In the genomic region with DNA sequence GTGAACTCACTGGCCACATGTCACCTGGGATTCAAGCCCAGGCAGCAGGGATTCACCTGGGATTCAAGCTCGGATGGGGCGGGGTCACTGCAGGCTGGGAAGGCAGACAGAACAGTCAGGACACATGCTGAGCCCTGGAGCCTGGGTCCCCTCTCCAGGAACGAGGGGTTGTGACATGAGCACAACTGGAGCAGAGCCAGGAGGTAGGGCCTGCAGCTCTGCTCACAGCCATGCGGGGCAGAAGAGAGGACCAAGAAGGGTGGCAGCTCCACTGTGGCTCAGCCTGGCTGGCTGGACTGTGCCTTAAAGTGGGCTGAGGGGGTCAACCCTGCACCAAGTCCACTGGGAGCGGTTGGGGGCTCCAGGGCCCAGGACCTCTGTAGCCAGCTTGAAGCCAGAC, we compare ENCODE assay signal across 10 cellular contexts.
DNase-seq lines count a peak whose midpoint lies in the region; ATAC-seq and TF ChIP-seq lines count a peak whose summit lies in the region.
"Had no signal": no experiment of that assay in that cellular context is flagged by ENCODE, and none has a peak within 500 bp of the region (broad histone marks: within the 10 kb centered on the region; RNA-seq: fewer than 3 reads in every experiment).

No MANE protein-coding gene starts in this region.

- H3K27me3 ChIP-seq in BJ (ENCODE audit: control insufficient read depth, insufficient read depth, low read length) (0 out of 2 replicates have a peak, but pooled peaks cover 1% of the 10 kb centered on the region), OCI-LY1 (ENCODE audit: insufficient read depth, low read length) (no peaks in the 10 kb centered on the region), trophoblast cell (ENCODE audit: insufficient read depth, low read length) (no peaks in the 10 kb centered on the region)

- H2BK5ac ChIP-seq in trophoblast cell (ENCODE audit: low read depth, low read length, poor library complexity), result no peak overlapping the region

- no peaks in the 10 kb centered on the region for H3K9me2 ChIP-seq in OCI-LY1 (ENCODE audit: low read depth, low read length)

- H4K12ac ChIP-seq in trophoblast cell (ENCODE audit: low read depth, low read length), result no peak overlapping the region

- no peak overlapping the region for H2AFZ ChIP-seq in OCI-LY1 (ENCODE audit: low read length)
- no peak overlapping the region for H2AFZ ChIP-seq in trophoblast cell (ENCODE audit: insufficient read depth, low read length, poor library complexity)

- POLR2A ChIA-PET in BJ (lab: Charles Lee), result no interaction called here

- ATAC-seq in HG03460 (IDR thresholded peaks at IDR 0.05; ENCODE audit: unreplicated experiment), result no peak

- no peak overlapping the region for H3K14ac ChIP-seq in trophoblast cell (ENCODE audit: low read length)

- H3K23ac ChIP-seq in trophoblast cell (ENCODE audit: low read length), result no peak overlapping the region

- no peak overlapping the region for H3K18ac ChIP-seq in trophoblast cell (ENCODE audit: low read length)

- no peak overlapping the region for H3K4ac ChIP-seq in trophoblast cell (ENCODE audit: low read depth, low read length)

- no peak for DNase-seq in BJ (ENCODE audit: low read depth)
- DNase-seq in GM12864 (ENCODE audit: low read depth), result no peak
- DNase-seq in fibroblast of the aortic adventitia (ENCODE audit: low read depth), result no peak
- no peak for DNase-seq in SW480 (ENCODE audit: low spot score)
- no peak for DNase-seq in T-helper 1 cell
- no peak for DNase-seq in trophoblast cell
- DNase-seq: NCI-H1930, T-helper 9 cell had no signal

- H4K91ac ChIP-seq in trophoblast cell (ENCODE audit: low read depth, low read length), result no peak overlapping the region

- H3K79me2 ChIP-seq in OCI-LY1 (ENCODE audit: insufficient read depth, low read length), result no peaks in the 10 kb centered on the region
- H3K79me2 ChIP-seq in trophoblast cell (ENCODE audit: control insufficient read depth, insufficient read depth, low read length, poor library complexity), result no peaks in the 10 kb centered on the region

- H3K27ac ChIP-seq in OCI-LY1 (ENCODE audit: low read depth, low read length, poor library complexity, severe bottlenecking) (peak overlapping the region; percentile 9), trophoblast cell (ENCODE audit: low read depth, low read length) (no peak overlapping the region)

- no peak overlapping the region for H3K4me3 ChIP-seq in BJ (ENCODE audit: low read depth, low read length)
- no peak overlapping the region for H3K4me3 ChIP-seq in GM12864 (ENCODE audit: low read depth, low read length)
- no peak overlapping the region for H3K4me3 ChIP-seq in OCI-LY1 (ENCODE audit: low read depth, low read length, poor library complexity, severe bottlenecking)
- no peak overlapping the region for H3K4me3 ChIP-seq in fibroblast of the aortic adventitia (ENCODE audit: low read depth, low read length)
- H3K4me3 ChIP-seq in trophoblast cell (ENCODE audit: low read depth, low read length), result no peak overlapping the region

- H2BK12ac ChIP-seq in trophoblast cell (ENCODE audit: low read length), result no peak overlapping the region

- TF ChIP-seq CTCF in BJ (IDR thresholded peaks at IDR 0.05; ENCODE audit: insufficient read depth, low read depth, low read length) (0 out of 2 replicates have a peak, but pooled peaks have one; percentile 13), GM12864 (IDR thresholded peaks at IDR 0.05; ENCODE audit: low read depth, low read length, missing control alignments) (peak; percentile 59), OCI-LY1 (IDR thresholded peaks at IDR 0.05; ENCODE audit: low read length) (peak; percentile 41; the same call in 1 of the 2 replicates), fibroblast of the aortic adventitia (IDR thresholded peaks at IDR 0.05; ENCODE audit: insufficient read depth, low read length) (peak; percentile 12)

- no peak overlapping the region for H2AK5ac ChIP-seq in trophoblast cell (ENCODE audit: low read length)

- H3K79me1 ChIP-seq in trophoblast cell (ENCODE audit: low read length), result no peaks in the 10 kb centered on the region

- H3K9ac ChIP-seq in OCI-LY1 (ENCODE audit: low read length), result no peak overlapping the region
- no peak overlapping the region for H3K9ac ChIP-seq in trophoblast cell (ENCODE audit: low read length)

- no CpG with 5 or more reads among the region's 5 CpGs for WGBS in trophoblast cell (ENCODE audit: extremely low coverage, insufficient coverage, insufficient read length)

- H3K4me1 ChIP-seq in OCI-LY1 (ENCODE audit: insufficient read depth, low read length, severe bottlenecking), result peaks cover 38% of the 10 kb centered on the region
- H3K4me1 ChIP-seq in trophoblast cell (ENCODE audit: control insufficient read depth in 1 of 2, insufficient read depth in 2 of 2, low read length in 2 of 2), result peaks cover 5 to 7% of the 10 kb centered on the region in 2 experiments

- H3K36me3 ChIP-seq in BJ (ENCODE audit: control insufficient read depth, insufficient read depth, low read length), result no peaks in the 10 kb centered on the region
- no peaks in the 10 kb centered on the region for H3K36me3 ChIP-seq in OCI-LY1 (ENCODE audit: insufficient read depth, low read length)
- peaks cover 2 to 4% of the 10 kb centered on the region in 2 experiments for H3K36me3 ChIP-seq in trophoblast cell (ENCODE audit: control insufficient read depth in 1 of 2, insufficient read depth in 2 of 2, low read length in 2 of 2)

- H2BK120ac ChIP-seq in trophoblast cell (ENCODE audit: insufficient read depth, low read length, poor library complexity), result no peak overlapping the region

- H3K4me2 ChIP-seq in OCI-LY1 (ENCODE audit: low read length) (no peak overlapping the region), trophoblast cell (ENCODE audit: low read length) (no peak overlapping the region)

- no peaks in the 10 kb centered on the region for H3K9me3 ChIP-seq in OCI-LY1 (ENCODE audit: low read length)
- H3K9me3 ChIP-seq in trophoblast cell (ENCODE audit: insufficient read depth, low read depth, low read length), result peaks cover 2% of the 10 kb centered on the region

- no peaks in the 10 kb centered on the region for H4K20me1 ChIP-seq in OCI-LY1 (ENCODE audit: insufficient read depth, low read length)

- CTCF ChIA-PET in BJ (lab: Yijun Ruan, JAX), result interaction anchor here (0.7 to 1.3 kb wide), 3 partner anchors 8 to 301 kb away, joined by 3 read pairs; no protein-coding TSS in a partner anchor

- H4K8ac ChIP-seq in trophoblast cell (ENCODE audit: low read depth, low read length), result no peak overlapping the region

- H3F3A ChIP-seq in OCI-LY1 (ENCODE audit: insufficient read depth, low read length), result no peaks in the 10 kb centered on the region; the same call in 1 of the 2 replicates
